Comparison of ENCODE assay signal across 21 cellular contexts in genomic region chr20:21020656-21021004, GRCh38.
"Had no signal": no experiment of that assay in that cellular context is flagged by ENCODE, and none has a peak within 500 bp of the region (broad histone marks: within the 10 kb centered on the region; RNA-seq: fewer than 3 reads in every experiment).

No MANE protein-coding gene starts in this region.

- H3K4me1 Mint-ChIP-seq: central memory CD8-positive, alpha-beta T cell; natural killer cell had no signal

- H3K9me3 ChIP-seq: adrenal gland, body of pancreas, esophagus squamous epithelium, stomach, thyroid gland had no signal

- DNase-seq: activated CD4-positive, alpha-beta T cell treated with anti-CD3 and anti-CD28 coated beads for 1 hour; activated CD4-positive, alpha-beta T cell treated with anti-CD3 and anti-CD28 coated beads, Interleukin-2, amount 50 U/mL, for 48 hours; activated naive CD4-positive, alpha-beta T cell treated with anti-CD3 and anti-CD28 coated beads, Interleukin-2, amount 50 U/mL, for 16 hours; activated T-cell treated with anti-CD3 and anti-CD28 coated beads, Interleukin-2, amount 50 U/mL, for 1 hour; body of pancreas; cortex of kidney; effector CD8-positive, alpha-beta T cell; esophagus squamous epithelium; foreskin melanocyte; head of caudate nucleus; mesendoderm; natural killer cell; stimulated activated CD4-positive, alpha-beta T cell treated with anti-CD3 and anti-CD28 coated beads, Interleukin-12 subunit alpha, Interleukin-12 subunit beta, amount 100 ng/mL, for 4 hours; stimulated activated CD4-positive, alpha-beta T cell treated with anti-CD3 and anti-CD28 coated beads, Interleukin-2, amount 100 ng/mL, for 24 hours; stomach; T-helper 1 cell; T1000; thyroid gland had no signal

- H3K27me3 ChIP-seq: body of pancreas, thyroid gland had no signal

- H3K27ac ChIP-seq: adrenal gland, body of pancreas, esophagus squamous epithelium, stomach, thyroid gland had no signal

- H3K27ac Mint-ChIP-seq: natural killer cell had no signal

- H3K4me3 Mint-ChIP-seq: central memory CD8-positive, alpha-beta T cell; natural killer cell had no signal

- H3K9me3 Mint-ChIP-seq: central memory CD8-positive, alpha-beta T cell; natural killer cell had no signal

- H3K4me3 ChIP-seq: body of pancreas, esophagus squamous epithelium, stomach, thyroid gland had no signal

- H3K4me1 ChIP-seq: adrenal gland, body of pancreas, esophagus squamous epithelium had no signal

- ATAC-seq: body of pancreas, natural killer cell, SK-N-SH treated with all-trans-retinoic acid at 6 μM for 48 hours had no signal

- H3K36me3 Mint-ChIP-seq: natural killer cell had no signal

- H3K36me3 ChIP-seq: adrenal gland, esophagus squamous epithelium, stomach, thyroid gland had no signal
